Comparison of ENCODE assay signal across 1 cellular context in genomic region chr22:31399211-31400022, GRCh38.
TF ChIP-seq lines count a peak whose summit lies in the region.

Gene DRG1 (plus strand): TSS chr22:31399604. CDS start chr22:31399684, 80 bp downstream.

TF ChIP-seq in HEK293, 187 proteins besides CTCF, POLR2A, EP300 and RAD21 (continued from another document and continues in another):
- no peak for TF ChIP-seq ZNF518A (tag by site-specific recombination; conservative IDR thresholded peaks at IDR 0.05; ENCODE audit: low read depth)
- no peak for TF ChIP-seq ZNF704 (tag by site-specific recombination; IDR thresholded peaks at IDR 0.05)
- TF ChIP-seq ZNF248 (tag by site-specific recombination; IDR thresholded peaks at IDR 0.05), result no peak
- peak; percentile 80 for TF ChIP-seq KLF8 (tag by site-specific recombination; IDR thresholded peaks at IDR 0.05)
- TF ChIP-seq ZNF112 (tag by site-specific recombination; IDR thresholded peaks at IDR 0.05), result no peak
- TF ChIP-seq ZNF132 (tag by site-specific recombination; IDR thresholded peaks at IDR 0.05; ENCODE audit: borderline replicate concordance), result no peak
- TF ChIP-seq ZNF155 (tag by site-specific recombination; IDR thresholded peaks at IDR 0.05), result no peak
- TF ChIP-seq ZNF214 (tag by site-specific recombination; IDR thresholded peaks at IDR 0.05; ENCODE audit: borderline replicate concordance), result no peak
- no peak for TF ChIP-seq ZNF654 (tag by site-specific recombination; IDR thresholded peaks at IDR 0.05; ENCODE audit: low read depth)
- TF ChIP-seq ZBTB8A (tag by site-specific recombination; IDR thresholded peaks at IDR 0.05), result peak; percentile 42
- TF ChIP-seq HOXA7 (CRISPR knock-in tag; IDR thresholded peaks at IDR 0.05; ENCODE audit: borderline replicate concordance), result no peak
- no peak for TF ChIP-seq ZSCAN5A (tag by site-specific recombination; IDR thresholded peaks at IDR 0.05)
- peak; percentile 100 for TF ChIP-seq GLIS2 (tag by site-specific recombination; IDR thresholded peaks at IDR 0.05)
- TF ChIP-seq ZNF521 (tag by site-specific recombination; IDR thresholded peaks at IDR 0.05), result no peak
- TF ChIP-seq ZFP37 (tag by site-specific recombination; IDR thresholded peaks at IDR 0.05), result peak; percentile 72
- TF ChIP-seq ZNF629 (tag by site-specific recombination; IDR thresholded peaks at IDR 0.05), result peak; percentile 51
- TF ChIP-seq ZNF26 (tag by site-specific recombination; IDR thresholded peaks at IDR 0.05), result no peak
- no peak for TF ChIP-seq ZNF837 (tag by site-specific recombination; IDR thresholded peaks at IDR 0.05)
- no peak for TF ChIP-seq ZNF658 (tag by site-specific recombination; IDR thresholded peaks at IDR 0.05)
- TF ChIP-seq ZNF266 (tag by site-specific recombination; IDR thresholded peaks at IDR 0.05; ENCODE audit: low read depth), result no peak
- TF ChIP-seq ZSCAN4 (tag by site-specific recombination; IDR thresholded peaks at IDR 0.05), result no peak
- no peak for TF ChIP-seq ELK4 (IDR thresholded peaks at IDR 0.05; ENCODE audit: borderline replicate concordance, low read depth, low read length)
- TF ChIP-seq ZBTB17 (tag by site-specific recombination; IDR thresholded peaks at IDR 0.05), result no peak; the same call in 1 of the 2 replicates
- peak; percentile 42; the same call in 1 of the 2 replicates for TF ChIP-seq ZSCAN23 (tag by site-specific recombination; IDR thresholded peaks at IDR 0.05)
- no peak for TF ChIP-seq PRDM2 (tag by site-specific recombination; IDR thresholded peaks at IDR 0.05; ENCODE audit: borderline replicate concordance)
- TF ChIP-seq ZNF121 (tag by site-specific recombination; IDR thresholded peaks at IDR 0.05), result no peak; the same call in 1 of the 2 replicates
- peak; percentile 24; the same call in 1 of the 2 replicates for TF ChIP-seq HOXD13 (CRISPR knock-in tag; IDR thresholded peaks at IDR 0.05; ENCODE audit: borderline replicate concordance)
- TF ChIP-seq REPIN1 (tag by site-specific recombination; IDR thresholded peaks at IDR 0.05; ENCODE audit: low read depth), result peak; percentile 55; the same call in 1 of the 2 replicates
- peak; percentile 76; the same call in 1 of the 2 replicates for TF ChIP-seq TRIM28 (IDR thresholded peaks at IDR 0.05; ENCODE audit: borderline replicate concordance, low read length)
- no peak for TF ChIP-seq ZNF416 (tag by site-specific recombination; IDR thresholded peaks at IDR 0.05)
- no peak for TF ChIP-seq YY1 (tag by site-specific recombination; IDR thresholded peaks at IDR 0.05)
- TF ChIP-seq OSR2 (tag by site-specific recombination; IDR thresholded peaks at IDR 0.05), result peak; percentile 23; the same call in 1 of the 2 replicates
- no peak for TF ChIP-seq ZNF639 (tag by site-specific recombination; IDR thresholded peaks at IDR 0.05)
- TF ChIP-seq FEZF1 (tag by site-specific recombination; IDR thresholded peaks at IDR 0.05), result no peak
- TF ChIP-seq ZNF791 (tag by site-specific recombination; IDR thresholded peaks at IDR 0.05), result no peak
- TF ChIP-seq KLF16 (tag by site-specific recombination; IDR thresholded peaks at IDR 0.05), result peak; percentile 77
